Comparison of ENCODE assay signal across 1 cellular context in the genomic region with DNA sequence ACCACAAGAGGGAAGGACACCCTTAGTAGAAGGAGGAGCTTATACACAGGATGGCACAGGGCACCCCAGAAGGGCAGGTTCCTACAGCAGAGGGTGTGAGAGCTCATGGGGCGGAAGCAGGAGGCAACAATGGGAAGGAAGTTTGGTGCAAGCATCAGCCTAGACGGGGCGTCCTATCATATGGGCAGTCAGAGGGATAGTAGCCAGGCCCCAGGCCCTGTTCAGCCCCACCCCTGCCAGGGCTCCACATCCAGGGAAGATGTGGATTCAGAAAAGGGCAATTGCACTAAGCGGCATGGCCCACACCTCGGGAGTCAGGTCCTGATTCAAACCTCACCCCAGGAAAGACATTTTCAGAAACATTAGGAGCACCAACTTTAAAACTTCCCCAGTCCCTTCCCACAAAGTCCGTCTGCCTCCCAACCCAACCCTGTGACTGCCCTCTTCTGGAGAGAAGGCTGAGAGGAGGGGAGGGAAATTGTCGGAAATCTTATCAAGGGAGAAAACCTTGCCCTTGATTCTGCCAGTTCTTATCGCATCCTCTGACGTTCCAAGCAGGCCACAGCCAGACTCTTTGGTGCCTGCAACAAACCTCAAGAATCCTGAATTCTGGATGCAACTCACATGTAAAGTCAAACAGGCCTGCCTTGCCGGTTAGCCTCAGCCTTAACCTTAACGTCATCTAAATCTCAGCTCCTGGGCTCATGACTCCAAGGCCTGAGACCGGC.
TF ChIP-seq lines count a peak whose summit lies in the region.

No MANE protein-coding gene starts in this region.

TF ChIP-seq in GM12878, 131 proteins besides CTCF, POLR2A, EP300 and RAD21 (continued from another document):
- no peak for TF ChIP-seq NFYA (IDR thresholded peaks at IDR 0.05; ENCODE audit: borderline replicate concordance, low read depth, low read length)
- TF ChIP-seq, protein P1, sequence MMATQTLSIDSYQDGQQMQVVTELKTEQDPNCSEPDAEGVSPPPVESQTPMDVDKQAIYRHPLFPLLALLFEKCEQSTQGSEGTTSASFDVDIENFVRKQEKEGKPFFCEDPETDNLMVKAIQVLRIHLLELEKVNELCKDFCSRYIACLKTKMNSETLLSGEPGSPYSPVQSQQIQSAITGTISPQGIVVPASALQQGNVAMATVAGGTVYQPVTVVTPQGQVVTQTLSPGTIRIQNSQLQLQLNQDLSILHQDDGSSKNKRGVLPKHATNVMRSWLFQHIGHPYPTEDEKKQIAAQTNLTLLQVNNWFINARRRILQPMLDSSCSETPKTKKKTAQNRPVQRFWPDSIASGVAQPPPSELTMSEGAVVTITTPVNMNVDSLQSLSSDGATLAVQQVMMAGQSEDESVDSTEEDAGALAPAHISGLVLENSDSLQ (IDR thresholded peaks at IDR 0.05): no peak
- TF ChIP-seq YY1 (IDR thresholded peaks at IDR 0.05; ENCODE audit: low read depth, low read length): no peak
- no peak for TF ChIP-seq CHD4 (IDR thresholded peaks at IDR 0.05)
- TF ChIP-seq LARP7 (IDR thresholded peaks at IDR 0.05): no peak
- no peak for TF ChIP-seq ZNF622 (IDR thresholded peaks at IDR 0.05)
- TF ChIP-seq STAT3 (IDR thresholded peaks at IDR 0.05; ENCODE audit: low read depth, low read length): no peak
- no peak for TF ChIP-seq SIX5 (IDR thresholded peaks at IDR 0.05; ENCODE audit: low read depth, low read length, severe bottlenecking)
- TF ChIP-seq PAX5 (IDR thresholded peaks at IDR 0.05; ENCODE audit: borderline replicate concordance, low read depth, low read length): no peak
- TF ChIP-seq MEF2A (IDR thresholded peaks at IDR 0.05; ENCODE audit: insufficient read depth, low read depth, low read length): no peak
- TF ChIP-seq, protein P2, sequence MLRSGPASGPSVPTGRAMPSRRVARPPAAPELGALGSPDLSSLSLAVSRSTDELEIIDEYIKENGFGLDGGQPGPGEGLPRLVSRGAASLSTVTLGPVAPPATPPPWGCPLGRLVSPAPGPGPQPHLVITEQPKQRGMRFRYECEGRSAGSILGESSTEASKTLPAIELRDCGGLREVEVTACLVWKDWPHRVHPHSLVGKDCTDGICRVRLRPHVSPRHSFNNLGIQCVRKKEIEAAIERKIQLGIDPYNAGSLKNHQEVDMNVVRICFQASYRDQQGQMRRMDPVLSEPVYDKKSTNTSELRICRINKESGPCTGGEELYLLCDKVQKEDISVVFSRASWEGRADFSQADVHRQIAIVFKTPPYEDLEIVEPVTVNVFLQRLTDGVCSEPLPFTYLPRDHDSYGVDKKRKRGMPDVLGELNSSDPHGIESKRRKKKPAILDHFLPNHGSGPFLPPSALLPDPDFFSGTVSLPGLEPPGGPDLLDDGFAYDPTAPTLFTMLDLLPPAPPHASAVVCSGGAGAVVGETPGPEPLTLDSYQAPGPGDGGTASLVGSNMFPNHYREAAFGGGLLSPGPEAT (IDR thresholded peaks at IDR 0.05; ENCODE audit: low read depth): no peak
- TF ChIP-seq ZNF217 (IDR thresholded peaks at IDR 0.05): no peak
